ENCODE assay signal across 20 cellular contexts in genomic region chr2:240187989-240188590, GRCh38. TPM values are rescaled to one million over a fixed set of nuclear protein-coding genes. Genes with fewer than 3 reads are reported as not detected.
DNase-seq lines count a peak whose midpoint lies in the region; ATAC-seq and TF ChIP-seq lines count a peak whose summit lies in the region.
"Had no signal": no experiment of that assay in that cellular context is flagged by ENCODE, and none has a peak within 500 bp of the region (broad histone marks: within the 10 kb centered on the region; RNA-seq: fewer than 3 reads in every experiment).

No MANE protein-coding gene starts in this region.

- no peak overlapping the region for H3K27ac Mint-ChIP-seq in natural killer cell treated with Interleukin-12 subunit alpha and Interleukin-12 subunit beta and Interleukin-15 and Interleukin-18, amount 100 ng/mL, for 72 hours
- no peak overlapping the region for H3K27ac Mint-ChIP-seq in natural killer cell
- no peak overlapping the region for H3K27ac Mint-ChIP-seq in chondrocyte (ENCODE audit: unreplicated experiment)
- H3K27ac Mint-ChIP-seq: CD14-positive monocyte; CD8-positive, alpha-beta T cell had no signal

- intact Hi-C loops in natural killer cell (cut with micrococcal nuclease): no loop called here
- intact Hi-C loops in posterior vena cava (cut with DNase I): no loop called here
- intact Hi-C loops in ovary (cut with DNase I): no loop called here

- TF ChIP-seq CTCF in natural killer cell (IDR thresholded peaks at IDR 0.05): no peak
- no peak for TF ChIP-seq CTCF in chondrocyte (IDR thresholded peaks at IDR 0.05)
- no peak for TF ChIP-seq CTCF in ovary (IDR thresholded peaks at IDR 0.05)

- H3K4me3 ChIP-seq in ovary: no peak overlapping the region
- H3K4me3 ChIP-seq: A549 had no signal

- no peak for TF ChIP-seq EP300 in ovary (IDR thresholded peaks at IDR 0.05)

- H3K9me3 ChIP-seq in ovary: peaks cover 0 to 4% of the 10 kb centered on the region in 2 donors

- H3K27me3 ChIP-seq in ovary: no peaks in the 10 kb centered on the region

- H3K36me3 Mint-ChIP-seq in natural killer cell treated with Interleukin-12 subunit alpha and Interleukin-12 subunit beta and Interleukin-15 and Interleukin-18, amount 100 ng/mL, for 72 hours: no peaks in the 10 kb centered on the region
- no peaks in the 10 kb centered on the region for H3K36me3 Mint-ChIP-seq in natural killer cell
- H3K36me3 Mint-ChIP-seq in chondrocyte (ENCODE audit: low read depth): peaks cover 5% of the 10 kb centered on the region
- H3K36me3 Mint-ChIP-seq: CD14-positive monocyte; CD8-positive, alpha-beta T cell had no signal

- no peak for TF ChIP-seq POLR2A in ovary (IDR thresholded peaks at IDR 0.05)

- H3K4me3 Mint-ChIP-seq in natural killer cell treated with Interleukin-12 subunit alpha and Interleukin-12 subunit beta and Interleukin-15 and Interleukin-18, amount 100 ng/mL, for 72 hours: no peak overlapping the region
- H3K4me3 Mint-ChIP-seq in natural killer cell: no peak overlapping the region
- no peak overlapping the region for H3K4me3 Mint-ChIP-seq in chondrocyte (ENCODE audit: unreplicated experiment)
- H3K4me3 Mint-ChIP-seq: CD8-positive, alpha-beta T cell had no signal

- peaks cover 25% of the 10 kb centered on the region in 2 donors for H3K27me3 Mint-ChIP-seq in natural killer cell treated with Interleukin-12 subunit alpha and Interleukin-12 subunit beta and Interleukin-15 and Interleukin-18, amount 100 ng/mL, for 72 hours
- H3K27me3 Mint-ChIP-seq in natural killer cell (ENCODE audit: low read depth in 2 of 2) (peaks cover 15 to 26% of the 10 kb centered on the region in 2 donors), chondrocyte (ENCODE audit: low read depth) (peaks cover 55% of the 10 kb centered on the region)

- H3K36me3 ChIP-seq in ovary: no peaks in the 10 kb centered on the region
- H3K36me3 ChIP-seq: BE2C had no signal

- no peak for ATAC-seq in natural killer cell treated with Interleukin-12 subunit alpha and Interleukin-12 subunit beta and Interleukin-15 and Interleukin-18, amount 100 ng/mL, for 72 hours
- ATAC-seq in natural killer cell: no peak
- ATAC-seq: A549; CD8-positive, alpha-beta T cell had no signal

- DNase-seq in natural killer cell treated with Interleukin-12 subunit alpha and Interleukin-12 subunit beta and Interleukin-15 and Interleukin-18, amount 100 ng/mL, for 72 hours (ENCODE audit: low spot score): peak; percentile 13
- DNase-seq in natural killer cell (no peak), chondrocyte (ENCODE audit: low spot score) (peak; percentile 48), posterior vena cava (ENCODE audit: low spot score) (peak; percentile 41), NCI-H1105 (lab: John Stamatoyannopoulos, UW) (no peak), ovary (no peak), C1 segment of cervical spinal cord (lab: John Stamatoyannopoulos, UW) (no peak)
- DNase-seq: BE2C; CD8-positive, alpha-beta T cell; COR-L47; DMS153; DND-41; GDM1; HCEC 1CT; IMR-90 had no signal

- 85 to 89% (median 86%) methylated on average over 10 of the region's 10 CpGs for WGBS in ovary, 3 donors

- no peak overlapping the region for H3K27ac ChIP-seq in ovary
- H3K27ac ChIP-seq: A549, HL-60 had no signal

- H3K4me1 ChIP-seq in ovary (ENCODE audit: insufficient read depth): no peaks in the 10 kb centered on the region
- H3K4me1 ChIP-seq: A549, BE2C had no signal

- no peaks in the 10 kb centered on the region for H3K9me3 Mint-ChIP-seq in natural killer cell treated with Interleukin-12 subunit alpha and Interleukin-12 subunit beta and Interleukin-15 and Interleukin-18, amount 100 ng/mL, for 72 hours
- H3K9me3 Mint-ChIP-seq in natural killer cell: no peaks in the 10 kb centered on the region
- H3K9me3 Mint-ChIP-seq in chondrocyte (ENCODE audit: low read depth): peaks cover 15% of the 10 kb centered on the region

- H3K4me1 Mint-ChIP-seq in natural killer cell treated with Interleukin-12 subunit alpha and Interleukin-12 subunit beta and Interleukin-15 and Interleukin-18, amount 100 ng/mL, for 72 hours (ENCODE audit: low read depth in 2 of 2): no peaks in the 10 kb centered on the region
- H3K4me1 Mint-ChIP-seq in natural killer cell (no peaks in the 10 kb centered on the region), chondrocyte (ENCODE audit: low read depth) (no peaks in the 10 kb centered on the region)
- H3K4me1 Mint-ChIP-seq: CD14-positive monocyte had no signal

RNA-seq across cellular contexts. Expression of gene OTOS, which starts 47.6 kb away (rescaled TPM):
- total RNA-seq in natural killer cell treated with Interleukin-12 subunit alpha and Interleukin-12 subunit beta and Interleukin-15 and Interleukin-18, amount 100 ng/mL, for 72 hours: not detected
- not detected for total RNA-seq in natural killer cell
- not detected in 3 replicates for total RNA-seq in chondrocyte
- not detected for total RNA-seq in posterior vena cava
- total RNA-seq in ovary: not detected
- polyA plus RNA-seq in ovary: not detected
- total RNA-seq: CD8-positive, alpha-beta T cell; H4; IMR-90 had no signal
- polyA plus RNA-seq: A549, AG04450, CD14-positive monocyte had no signal

RNA-seq across cellular contexts. Expression of gene COPS9, which starts 52.0 kb away (rescaled TPM):
- total RNA-seq in natural killer cell treated with Interleukin-12 subunit alpha and Interleukin-12 subunit beta and Interleukin-15 and Interleukin-18, amount 100 ng/mL, for 72 hours: 100 to 1,000 TPM; 117 to 131 TPM
- total RNA-seq in natural killer cell (10 to 100 TPM; 51.5 to 76.5 (median 53.5) TPM), chondrocyte (139 to 162 TPM (median 140 TPM) in 3 replicates), posterior vena cava (100 to 1,000 TPM in 1 of 2 donors, 10 to 100 TPM in 1; 93.3 to 127 TPM), ovary (100 to 1,000 TPM in 4 of 7 donors, 10 to 100 TPM in 3; 92.1 to 286 (median 101) TPM)
- 100 to 1,000 TPM in 1 of 2 donors, 10 to 100 TPM in 1; 42.1 to 236 TPM for polyA plus RNA-seq in ovary

Comparison
In these comparisons a context has a peak if more than half of its experiments do, and no peak if none do; other contexts are left out.
1. DNase-seq: peak in natural killer cell treated with Interleukin-12 subunit alpha and Interleukin-12 subunit beta and Interleukin-15 and Interleukin-18, amount 100 ng/mL, for 72 hours (single experiment), chondrocyte (single experiment) and posterior vena cava (single experiment); none in natural killer cell (single experiment), NCI-H1105 (single experiment), ovary (0 of 5) and C1 segment of cervical spinal cord (0 of 14).